17 cellular contexts compared by ENCODE assay signal in the genomic region with DNA sequence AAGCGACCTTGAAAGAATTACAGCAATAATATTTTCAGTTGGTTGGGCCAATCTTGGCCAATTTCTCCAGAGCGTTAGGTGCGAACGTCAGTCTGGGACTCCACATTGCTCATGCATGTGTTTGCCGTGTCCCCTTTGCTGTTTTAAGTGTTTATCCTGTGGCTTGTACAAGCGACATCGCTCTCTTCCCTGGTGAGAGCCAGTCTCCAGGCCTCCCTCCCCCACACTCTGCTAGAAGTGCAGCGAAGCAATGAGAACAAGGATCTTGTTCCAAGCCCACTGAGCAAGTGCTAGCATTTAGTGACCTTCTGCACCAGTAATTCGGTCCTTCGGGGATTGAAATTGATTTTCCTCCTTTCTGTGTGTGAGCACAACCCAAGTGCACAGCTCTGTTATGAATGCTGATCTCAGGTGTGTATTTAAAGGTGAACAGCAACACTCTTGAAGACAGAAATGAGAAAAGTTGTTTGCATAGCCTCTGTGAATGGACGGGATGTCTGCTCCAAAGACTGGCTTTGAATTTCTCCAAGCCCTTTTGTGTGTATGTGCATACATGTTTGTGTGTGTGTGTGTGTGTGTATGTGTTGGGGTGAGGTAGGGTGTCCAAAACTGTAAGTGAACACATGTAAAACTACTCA. TPM values are rescaled to one million over a fixed set of nuclear protein-coding genes. Genes with fewer than 3 reads are reported as not detected.
DNase-seq lines count a peak whose midpoint lies in the region; ATAC-seq and TF ChIP-seq lines count a peak whose summit lies in the region.
"Had no signal": no experiment of that assay in that cellular context is flagged by ENCODE, and none has a peak within 500 bp of the region (broad histone marks: within the 10 kb centered on the region; RNA-seq: fewer than 3 reads in every experiment).

No MANE protein-coding gene starts in this region.

- H3K27me3 Mint-ChIP-seq in nephron progenitor cell (ENCODE audit: low read depth, poor library complexity), result peaks cover 16% of the 10 kb centered on the region
- H3K27me3 Mint-ChIP-seq in CD8-positive, alpha-beta T cell (ENCODE audit: low read depth), result no peaks in the 10 kb centered on the region
- H3K27me3 Mint-ChIP-seq: B cell had no signal

- peak overlapping the region; percentile 50 for H3K4me3 Mint-ChIP-seq in nephron progenitor cell
- no peak overlapping the region for H3K4me3 Mint-ChIP-seq in CD8-positive, alpha-beta T cell
- H3K4me3 Mint-ChIP-seq: B cell; CD4-positive, alpha-beta memory T cell had no signal

- no peaks in the 10 kb centered on the region for H3K36me3 Mint-ChIP-seq in nephron progenitor cell (ENCODE audit: low read depth)
- no peaks in the 10 kb centered on the region for H3K36me3 Mint-ChIP-seq in CD8-positive, alpha-beta T cell
- H3K36me3 Mint-ChIP-seq: CD4-positive, alpha-beta memory T cell had no signal

- no peak overlapping the region for H3K4me3 ChIP-seq in CD8-positive, alpha-beta T cell (ENCODE audit: low read depth, low read length)
- H3K4me3 ChIP-seq: Peyer's patch had no signal

- no peaks in the 10 kb centered on the region for H3K9me3 ChIP-seq in CD8-positive, alpha-beta T cell (ENCODE audit: low read length)
- H3K9me3 ChIP-seq: Peyer's patch had no signal

- intact Hi-C loops in CD8-positive, alpha-beta T cell (cut with DNase I, micrococcal nuclease), result no loop called here

- H3K27ac Mint-ChIP-seq in nephron progenitor cell, result peak overlapping the region; percentile 83
- no peak overlapping the region for H3K27ac Mint-ChIP-seq in CD8-positive, alpha-beta T cell
- H3K27ac Mint-ChIP-seq: B cell had no signal

- TF ChIP-seq CTCF in nephron progenitor cell (IDR thresholded peaks at IDR 0.05), result no peak
- no peak for TF ChIP-seq CTCF in CD8-positive, alpha-beta T cell (IDR thresholded peaks at IDR 0.05)

- CTCF ChIA-PET in CD8-positive, alpha-beta T cell (lab: Charles Lee), result interaction anchor here (2.4 to 4.0 kb wide), 3 partner anchors 17 to 273 kb away, joined by 11 to 26 read pairs (median 14); no protein-coding TSS in a partner anchor

- H3K4me1 Mint-ChIP-seq in nephron progenitor cell, result peaks cover 80% of the 10 kb centered on the region
- no peaks in the 10 kb centered on the region for H3K4me1 Mint-ChIP-seq in CD8-positive, alpha-beta T cell (ENCODE audit: low read depth)

- peaks cover 4% of the 10 kb centered on the region for H3K4me1 ChIP-seq in CD8-positive, alpha-beta T cell (ENCODE audit: insufficient read depth, low read length)
- H3K4me1 ChIP-seq: Peyer's patch had no signal

- no peak overlapping the region for H3K27ac ChIP-seq in CD8-positive, alpha-beta T cell (ENCODE audit: low read depth, low read length)
- H3K27ac ChIP-seq: Peyer's patch had no signal

- no peaks in the 10 kb centered on the region for H3K9me3 Mint-ChIP-seq in nephron progenitor cell
- H3K9me3 Mint-ChIP-seq in CD8-positive, alpha-beta T cell, result no peaks in the 10 kb centered on the region

- peak; percentile 75 for DNase-seq in DMS79 (lab: John Stamatoyannopoulos, UW)
- DNase-seq in NCI-H187 treated with DMSO at 0.1 percent for 48 hours (lab: John Stamatoyannopoulos, UW), result peak; percentile 66
- DNase-seq in NCI-H510A (lab: John Stamatoyannopoulos, UW), result peak; percentile 29
- peak; percentile 56 for DNase-seq in nephron progenitor cell
- no peak for DNase-seq in CD8-positive, alpha-beta T cell
- DNase-seq in NCI-H2196 (lab: John Stamatoyannopoulos, UW; ENCODE audit: unreplicated experiment), result no peak
- no peak for DNase-seq in kidney tubule cell (ENCODE audit: low spot score)
- DNase-seq: CD4-positive, alpha-beta memory T cell; EL; KBM-7; NCI-H1092; NCI-H2081 treated with DMSO at 0.1 percent for 48 hours; Peyer's patch; SHP77; T-helper 2 cell had no signal

- H3K36me3 ChIP-seq in CD8-positive, alpha-beta T cell (ENCODE audit: insufficient read depth, low read length), result no peaks in the 10 kb centered on the region
- H3K36me3 ChIP-seq: Peyer's patch had no signal

- POLR2A ChIA-PET in CD8-positive, alpha-beta T cell (lab: Charles Lee), result no interaction called here

- ATAC-seq in GM21360 (IDR thresholded peaks at IDR 0.05; ENCODE audit: unreplicated experiment), result no peak
- no peak for ATAC-seq in CD8-positive, alpha-beta T cell

- H3K27me3 ChIP-seq in CD8-positive, alpha-beta T cell (ENCODE audit: insufficient read depth, low read length), result no peaks in the 10 kb centered on the region
- H3K27me3 ChIP-seq: Peyer's patch had no signal

RNA-seq across cellular contexts. Expression of gene CD83, which starts 29.0 kb away (rescaled TPM):
- 10 to 100 TPM; 57.2 to 60.4 TPM for total RNA-seq in CD8-positive, alpha-beta T cell

Comparison
In these comparisons a context has a peak if more than half of its experiments do, and no peak if none do; other contexts are left out.
1. DNase-seq: peak in DMS79 (single experiment), NCI-H187 treated with DMSO at 0.1 percent for 48 hours (single experiment), NCI-H510A (single experiment) and nephron progenitor cell (single experiment); none in CD8-positive, alpha-beta T cell (0 of 7), NCI-H2196 (single experiment) and kidney tubule cell (single experiment).